In the genomic region with DNA sequence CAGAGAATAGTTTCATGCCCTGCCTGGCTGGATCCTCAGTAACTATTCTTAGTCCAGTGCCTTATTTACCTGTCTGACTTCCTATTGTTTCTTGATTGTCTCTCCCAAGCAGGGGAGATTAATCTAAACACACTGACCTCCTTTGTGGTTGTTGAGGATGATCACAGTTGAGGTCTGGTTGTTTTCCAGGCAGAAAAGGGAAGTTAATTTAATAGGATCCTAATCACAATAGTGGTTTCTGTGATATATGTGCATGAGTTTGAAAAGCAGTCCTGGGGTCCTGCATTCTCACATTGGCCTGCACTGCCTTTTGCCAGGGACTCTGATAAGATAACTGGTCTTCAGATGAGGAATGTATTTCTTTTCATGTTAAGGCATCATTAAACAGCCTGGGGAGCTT, we compare ENCODE assay signal across 1 cellular context.
TF ChIP-seq lines count a peak whose summit lies in the region.

No MANE protein-coding gene starts in this region.

TF ChIP-seq in SK-N-SH, 30 proteins besides CTCF, POLR2A, EP300 and RAD21 (continued from another document):
- TF ChIP-seq, protein P1, sequence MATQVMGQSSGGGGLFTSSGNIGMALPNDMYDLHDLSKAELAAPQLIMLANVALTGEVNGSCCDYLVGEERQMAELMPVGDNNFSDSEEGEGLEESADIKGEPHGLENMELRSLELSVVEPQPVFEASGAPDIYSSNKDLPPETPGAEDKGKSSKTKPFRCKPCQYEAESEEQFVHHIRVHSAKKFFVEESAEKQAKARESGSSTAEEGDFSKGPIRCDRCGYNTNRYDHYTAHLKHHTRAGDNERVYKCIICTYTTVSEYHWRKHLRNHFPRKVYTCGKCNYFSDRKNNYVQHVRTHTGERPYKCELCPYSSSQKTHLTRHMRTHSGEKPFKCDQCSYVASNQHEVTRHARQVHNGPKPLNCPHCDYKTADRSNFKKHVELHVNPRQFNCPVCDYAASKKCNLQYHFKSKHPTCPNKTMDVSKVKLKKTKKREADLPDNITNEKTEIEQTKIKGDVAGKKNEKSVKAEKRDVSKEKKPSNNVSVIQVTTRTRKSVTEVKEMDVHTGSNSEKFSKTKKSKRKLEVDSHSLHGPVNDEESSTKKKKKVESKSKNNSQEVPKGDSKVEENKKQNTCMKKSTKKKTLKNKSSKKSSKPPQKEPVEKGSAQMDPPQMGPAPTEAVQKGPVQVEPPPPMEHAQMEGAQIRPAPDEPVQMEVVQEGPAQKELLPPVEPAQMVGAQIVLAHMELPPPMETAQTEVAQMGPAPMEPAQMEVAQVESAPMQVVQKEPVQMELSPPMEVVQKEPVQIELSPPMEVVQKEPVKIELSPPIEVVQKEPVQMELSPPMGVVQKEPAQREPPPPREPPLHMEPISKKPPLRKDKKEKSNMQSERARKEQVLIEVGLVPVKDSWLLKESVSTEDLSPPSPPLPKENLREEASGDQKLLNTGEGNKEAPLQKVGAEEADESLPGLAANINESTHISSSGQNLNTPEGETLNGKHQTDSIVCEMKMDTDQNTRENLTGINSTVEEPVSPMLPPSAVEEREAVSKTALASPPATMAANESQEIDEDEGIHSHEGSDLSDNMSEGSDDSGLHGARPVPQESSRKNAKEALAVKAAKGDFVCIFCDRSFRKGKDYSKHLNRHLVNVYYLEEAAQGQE (IDR thresholded peaks at IDR 0.05; ENCODE audit: low read depth, low read length), result no peak
- TF ChIP-seq TCF12 (IDR thresholded peaks at IDR 0.05), result peak; percentile 20; the same call in 1 of the 2 replicates
- peak; percentile 94 for TF ChIP-seq GATA2 (CRISPR knock-in tag; IDR thresholded peaks at IDR 0.05)
- TF ChIP-seq, protein P2, sequence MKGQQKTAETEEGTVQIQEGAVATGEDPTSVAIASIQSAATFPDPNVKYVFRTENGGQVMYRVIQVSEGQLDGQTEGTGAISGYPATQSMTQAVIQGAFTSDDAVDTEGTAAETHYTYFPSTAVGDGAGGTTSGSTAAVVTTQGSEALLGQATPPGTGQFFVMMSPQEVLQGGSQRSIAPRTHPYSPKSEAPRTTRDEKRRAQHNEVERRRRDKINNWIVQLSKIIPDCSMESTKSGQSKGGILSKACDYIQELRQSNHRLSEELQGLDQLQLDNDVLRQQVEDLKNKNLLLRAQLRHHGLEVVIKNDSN (IDR thresholded peaks at IDR 0.05; ENCODE audit: borderline replicate concordance, low read depth), result no peak
- TF ChIP-seq, protein P3, sequence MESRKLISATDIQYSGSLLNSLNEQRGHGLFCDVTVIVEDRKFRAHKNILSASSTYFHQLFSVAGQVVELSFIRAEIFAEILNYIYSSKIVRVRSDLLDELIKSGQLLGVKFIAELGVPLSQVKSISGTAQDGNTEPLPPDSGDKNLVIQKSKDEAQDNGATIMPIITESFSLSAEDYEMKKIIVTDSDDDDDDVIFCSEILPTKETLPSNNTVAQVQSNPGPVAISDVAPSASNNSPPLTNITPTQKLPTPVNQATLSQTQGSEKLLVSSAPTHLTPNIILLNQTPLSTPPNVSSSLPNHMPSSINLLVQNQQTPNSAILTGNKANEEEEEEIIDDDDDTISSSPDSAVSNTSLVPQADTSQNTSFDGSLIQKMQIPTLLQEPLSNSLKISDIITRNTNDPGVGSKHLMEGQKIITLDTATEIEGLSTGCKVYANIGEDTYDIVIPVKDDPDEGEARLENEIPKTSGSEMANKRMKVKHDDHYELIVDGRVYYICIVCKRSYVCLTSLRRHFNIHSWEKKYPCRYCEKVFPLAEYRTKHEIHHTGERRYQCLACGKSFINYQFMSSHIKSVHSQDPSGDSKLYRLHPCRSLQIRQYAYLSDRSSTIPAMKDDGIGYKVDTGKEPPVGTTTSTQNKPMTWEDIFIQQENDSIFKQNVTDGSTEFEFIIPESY (IDR thresholded peaks at IDR 0.05; ENCODE audit: borderline replicate concordance, low read depth), result no peak
- peak; percentile 64 for TF ChIP-seq MXI1 (IDR thresholded peaks at IDR 0.05; ENCODE audit: low read depth, low read length)
- TF ChIP-seq RCOR1 (IDR thresholded peaks at IDR 0.05; ENCODE audit: low read length), result peak; percentile 97
- TF ChIP-seq, protein P4, sequence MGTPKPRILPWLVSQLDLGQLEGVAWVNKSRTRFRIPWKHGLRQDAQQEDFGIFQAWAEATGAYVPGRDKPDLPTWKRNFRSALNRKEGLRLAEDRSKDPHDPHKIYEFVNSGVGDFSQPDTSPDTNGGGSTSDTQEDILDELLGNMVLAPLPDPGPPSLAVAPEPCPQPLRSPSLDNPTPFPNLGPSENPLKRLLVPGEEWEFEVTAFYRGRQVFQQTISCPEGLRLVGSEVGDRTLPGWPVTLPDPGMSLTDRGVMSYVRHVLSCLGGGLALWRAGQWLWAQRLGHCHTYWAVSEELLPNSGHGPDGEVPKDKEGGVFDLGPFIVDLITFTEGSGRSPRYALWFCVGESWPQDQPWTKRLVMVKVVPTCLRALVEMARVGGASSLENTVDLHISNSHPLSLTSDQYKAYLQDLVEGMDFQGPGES (IDR thresholded peaks at IDR 0.05; ENCODE audit: low read depth, low read length), result no peak
- TF ChIP-seq FOXJ3 (CRISPR knock-in tag; IDR thresholded peaks at IDR 0.05), result peak; percentile 86
- TF ChIP-seq FOSL2 (IDR thresholded peaks at IDR 0.05; ENCODE audit: borderline replicate concordance, low read depth), result no peak
- peak; percentile 2; the same call in 1 of the 2 replicates for TF ChIP-seq SMC3 (IDR thresholded peaks at IDR 0.05; ENCODE audit: low read depth, low read length)
- TF ChIP-seq MEF2A (IDR thresholded peaks at IDR 0.05; ENCODE audit: borderline replicate concordance, low read depth), result no peak
- TF ChIP-seq TEAD4 (IDR thresholded peaks at IDR 0.05; ENCODE audit: borderline replicate concordance, insufficient read depth), result no peak
- no peak for TF ChIP-seq YY1 (IDR thresholded peaks at IDR 0.05; ENCODE audit: low read depth)
- TF ChIP-seq, protein P5, sequence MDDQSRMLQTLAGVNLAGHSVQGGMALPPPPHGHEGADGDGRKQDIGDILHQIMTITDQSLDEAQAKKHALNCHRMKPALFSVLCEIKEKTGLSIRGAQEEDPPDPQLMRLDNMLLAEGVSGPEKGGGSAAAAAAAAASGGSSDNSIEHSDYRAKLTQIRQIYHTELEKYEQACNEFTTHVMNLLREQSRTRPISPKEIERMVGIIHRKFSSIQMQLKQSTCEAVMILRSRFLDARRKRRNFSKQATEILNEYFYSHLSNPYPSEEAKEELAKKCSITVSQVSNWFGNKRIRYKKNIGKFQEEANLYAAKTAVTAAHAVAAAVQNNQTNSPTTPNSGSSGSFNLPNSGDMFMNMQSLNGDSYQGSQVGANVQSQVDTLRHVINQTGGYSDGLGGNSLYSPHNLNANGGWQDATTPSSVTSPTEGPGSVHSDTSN (IDR thresholded peaks at IDR 0.05), result no peak
- peak; percentile 73 for TF ChIP-seq CHD2 (IDR thresholded peaks at IDR 0.05; ENCODE audit: low read length, partially characterized antibody)
- TF ChIP-seq, protein P6, sequence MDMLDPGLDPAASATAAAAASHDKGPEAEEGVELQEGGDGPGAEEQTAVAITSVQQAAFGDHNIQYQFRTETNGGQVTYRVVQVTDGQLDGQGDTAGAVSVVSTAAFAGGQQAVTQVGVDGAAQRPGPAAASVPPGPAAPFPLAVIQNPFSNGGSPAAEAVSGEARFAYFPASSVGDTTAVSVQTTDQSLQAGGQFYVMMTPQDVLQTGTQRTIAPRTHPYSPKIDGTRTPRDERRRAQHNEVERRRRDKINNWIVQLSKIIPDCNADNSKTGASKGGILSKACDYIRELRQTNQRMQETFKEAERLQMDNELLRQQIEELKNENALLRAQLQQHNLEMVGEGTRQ (IDR thresholded peaks at IDR 0.05; ENCODE audit: borderline replicate concordance, low read depth, low read length), result no peak
- TF ChIP-seq ELF1 (IDR thresholded peaks at IDR 0.05), result no peak
- TF ChIP-seq TAF1 (IDR thresholded peaks at IDR 0.05; ENCODE audit: borderline replicate concordance, low read depth, low read length), result no peak
- TF ChIP-seq EZH2phosphoT487 (IDR thresholded peaks at IDR 0.05; ENCODE audit: borderline replicate concordance, low read depth), result no peak
- TF ChIP-seq FOXM1 (IDR thresholded peaks at IDR 0.05; ENCODE audit: low read depth), result no peak
- TF ChIP-seq SIN3A (IDR thresholded peaks at IDR 0.05; ENCODE audit: borderline replicate concordance, low read depth, low read length), result no peak
- no peak for TF ChIP-seq GABPA (IDR thresholded peaks at IDR 0.05; ENCODE audit: low read depth)
- TF ChIP-seq NFIC (IDR thresholded peaks at IDR 0.05; ENCODE audit: borderline replicate concordance), result no peak
